In genomic region chr15:89690276-89691218, GRCh38 we compare ENCODE assay signal across 8 cellular contexts. TPM values are rescaled to one million over a fixed set of nuclear protein-coding genes. Genes with fewer than 3 reads are reported as not detected.
DNase-seq lines count a peak whose midpoint lies in the region; ATAC-seq, FAIRE-seq and TF ChIP-seq lines count a peak whose summit lies in the region.

A gene with protein sequence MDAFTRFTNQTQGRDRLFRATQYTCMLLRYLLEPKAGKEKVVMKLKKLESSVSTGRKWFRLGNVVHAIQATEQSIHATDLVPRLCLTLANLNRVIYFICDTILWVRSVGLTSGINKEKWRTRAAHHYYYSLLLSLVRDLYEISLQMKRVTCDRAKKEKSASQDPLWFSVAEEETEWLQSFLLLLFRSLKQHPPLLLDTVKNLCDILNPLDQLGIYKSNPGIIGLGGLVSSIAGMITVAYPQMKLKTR (minus strand): TSS chr15:89690754. CDS start chr15:89690632, 122 bp downstream.
Gene WDR93, plus strand, starts transcription at chr15:89690811. Its CDS starts 10,936 bp downstream, at chr15:89701747.

- no peak for TF ChIP-seq CTCF in kidney (IDR thresholded peaks at IDR 0.05; ENCODE audit: borderline replicate concordance, extremely low read depth, insufficient read depth)

- H3K27ac ChIP-seq in kidney (ENCODE audit: low read depth in 2 of 2, low read length in 2 of 2): peak within 1 kb of the TSS; percentile 65 to 74

- ATAC-seq in HG03045 (IDR thresholded peaks at IDR 0.05; ENCODE audit: unreplicated experiment): peak; percentile 95

- no peaks in the 10 kb centered on the region for H3K36me3 ChIP-seq in kidney (ENCODE audit: control insufficient read depth in 1 of 2, insufficient read depth in 2 of 2, low read length in 2 of 2)

- H3K4me3 ChIP-seq in kidney (ENCODE audit: low read length in 2 of 2): peak within 1 kb of the TSS; percentile 82 to 92

- H3K9ac ChIP-seq in kidney (ENCODE audit: low read length in 2 of 2): peak within 1 kb of the TSS; percentile 80 to 91

- H3K4me1 ChIP-seq in kidney (ENCODE audit: control insufficient read depth in 1 of 2, insufficient read depth in 1 of 2, low read depth in 1 of 2, low read length in 2 of 2): peaks cover 0 to 3% of the 10 kb centered on the region in 2 donors

- intact Hi-C loops in kidney (cut with DNase I): no loop called here

- no peak for FAIRE-seq in kidney (lab: Jason Lieb, UNC)

- no peaks in the 10 kb centered on the region for H3K9me3 ChIP-seq in kidney (ENCODE audit: control insufficient read depth in 1 of 2, low read length in 2 of 2)

- DNase-seq in SIG-M5 treated with dmso at 0.1 percent for 504 hours (lab: John Stamatoyannopoulos, UW; ENCODE audit: unreplicated experiment): peak; percentile 55
- no peak for DNase-seq in SIG-M5 (lab: John Stamatoyannopoulos, UW)
- peak; percentile 79 for DNase-seq in NCI-H2171 treated with DMSO at 0.1 percent for 48 hours (lab: John Stamatoyannopoulos, UW)
- DNase-seq in activated CD4-positive, CD25-positive, alpha-beta regulatory T cell treated with anti-CD3 and anti-CD28 coated beads, Interleukin-2, amount 50 U/mL, for 16 hours (ENCODE audit: low read depth, low spot score): peak; percentile 55
- peak; percentile 68 for DNase-seq in central memory CD4-positive, alpha-beta T cell
- DNase-seq in kidney: peak; percentile 94
- DNase-seq in stimulated activated CD4-positive, alpha-beta T cell treated with anti-CD3 and anti-CD28 coated beads, Interleukin-12 subunit alpha, Interleukin-12 subunit beta, amount 100 ng/mL, for 48 hours (ENCODE audit: low read depth in 2 of 3, low spot score in 1 of 3): peak; percentile 60 to 68 (median 64)

RNA-seq across cellular contexts. Expression of the first gene that starts in this region (rescaled TPM):
- total RNA-seq in kidney: 7.7 TPM
- polyA plus RNA-seq in kidney (ENCODE audit: insufficient read depth, low read depth, low replicate concordance): 13.7 TPM

RNA-seq across cellular contexts. Expression of gene WDR93, which starts in this region (rescaled TPM):
- 2.5 TPM for total RNA-seq in kidney
- 1.2 TPM for polyA plus RNA-seq in kidney (ENCODE audit: insufficient read depth, low read depth, low replicate concordance)
